ENCODE assay signal across 12 cellular contexts in genomic region chr6:8556370-8557018, GRCh38.
DNase-seq lines count a peak whose midpoint lies in the region; TF ChIP-seq lines count a peak whose summit lies in the region.
"Had no signal": no experiment of that assay in that cellular context is flagged by ENCODE, and none has a peak within 500 bp of the region (broad histone marks: within the 10 kb centered on the region; RNA-seq: fewer than 3 reads in every experiment).

No MANE protein-coding gene starts in this region.

- no peaks in the 10 kb centered on the region; the same call in 1 of the 2 replicates for H3K9me2 ChIP-seq in PC-9 (ENCODE audit: insufficient read depth)

- CTCF ChIA-PET in PC-9 (lab: Charles Lee) = no interaction called here

- H3K9me3 Mint-ChIP-seq in immature natural killer cell = peaks cover 5 to 34% (median 11%) of the 10 kb centered on the region in 6 donors
- H3K9me3 Mint-ChIP-seq: stimulated activated naive CD8-positive, alpha-beta T cell treated with anti-CD3 and anti-CD28 coated beads, Interleukin-15, Interleukin-2, amounts not matched to agents 100 ng/mL and 50 ng/mL, for 24 hours had no signal

- H3K27me3 ChIP-seq in PC-9 (ENCODE audit: insufficient read depth, low read depth) (no peaks in the 10 kb centered on the region), suprapubic skin (no peaks in the 10 kb centered on the region)

- BruUV-seq in PC-9 (replicated peaks; lab: Mats Ljungman, UMichigan) = no TSS peak

- H2AFZ ChIP-seq in PC-9 = no peak overlapping the region

- H3K9me3 ChIP-seq in PC-9 (ENCODE audit: insufficient read depth, low read depth) = no peaks in the 10 kb centered on the region
- H3K9me3 ChIP-seq in suprapubic skin = no peaks in the 10 kb centered on the region

- TF ChIP-seq EP300 in suprapubic skin (IDR thresholded peaks at IDR 0.05) = no peak

- POLR2A ChIA-PET in PC-9 (lab: Charles Lee; ENCODE audit: unreplicated experiment) = no interaction called here

- no peaks in the 10 kb centered on the region for H3F3A ChIP-seq in PC-9 (ENCODE audit: insufficient read depth, low read depth)

- TF ChIP-seq POLR2A in suprapubic skin (IDR thresholded peaks at IDR 0.05) = no peak

- peak; percentile 46 for DNase-seq in A172 (ENCODE audit: low spot score)
- DNase-seq in HPDE6-E6E7 (ENCODE audit: extremely low spot score) = peak; percentile 58
- peak in 1 of 2 experiments; percentile 65 for DNase-seq in PC-9
- peak; percentile 78 for DNase-seq in fibroblast of mammary gland (ENCODE audit: low read depth)
- DNase-seq in suprapubic skin (ENCODE audit: low spot score in 2 of 2) = no peak
- DNase-seq in immature natural killer cell = no peak
- no peak for DNase-seq in NCI-H2081 treated with DMSO at 0.1 percent for 48 hours (lab: John Stamatoyannopoulos, UW)
- DNase-seq in HUDEP-2 (lab: John Stamatoyannopoulos, UW; ENCODE audit: unreplicated experiment in 76 of 76) = no peak
- DNase-seq: activated naive CD4-positive, alpha-beta T cell; stimulated activated CD4-positive, alpha-beta T cell treated with anti-CD3 and anti-CD28 coated beads, Interleukin-12 subunit alpha, Interleukin-12 subunit beta, amount 100 ng/mL, for 4 hours had no signal

- H3K4me1 ChIP-seq in PC-9 (replicated peaks; ENCODE audit: insufficient read depth) (peaks cover 20% of the 10 kb centered on the region), suprapubic skin (no peaks in the 10 kb centered on the region)

- H3K27ac ChIP-seq in PC-9 (peak overlapping the region; percentile 88), suprapubic skin (no peak overlapping the region)
- H3K27ac ChIP-seq: VCaP had no signal

- no peak overlapping the region for H3K4me3 Mint-ChIP-seq in immature natural killer cell
- H3K4me3 Mint-ChIP-seq: stimulated activated naive CD8-positive, alpha-beta T cell treated with anti-CD3 and anti-CD28 coated beads, Interleukin-15, Interleukin-2, amounts not matched to agents 100 ng/mL and 50 ng/mL, for 24 hours had no signal

- H3K79me2 ChIP-seq in PC-9 (ENCODE audit: low read depth) = no peaks in the 10 kb centered on the region

- H3K27me3 Mint-ChIP-seq in immature natural killer cell (ENCODE audit: low read depth in 3 of 3) = peaks cover 0 to 2% (median 0%) of the 10 kb centered on the region in 3 donors
- H3K27me3 Mint-ChIP-seq: stimulated activated naive CD8-positive, alpha-beta T cell treated with anti-CD3 and anti-CD28 coated beads, Interleukin-15, Interleukin-2, amounts not matched to agents 100 ng/mL and 50 ng/mL, for 24 hours had no signal

- H4K20me1 ChIP-seq in PC-9 (ENCODE audit: insufficient read depth) = no peaks in the 10 kb centered on the region

- no peaks in the 10 kb centered on the region for H3K4me1 Mint-ChIP-seq in immature natural killer cell

- H3K36me3 ChIP-seq in PC-9 (ENCODE audit: low read depth) (no peaks in the 10 kb centered on the region), suprapubic skin (no peaks in the 10 kb centered on the region)

- WGBS in suprapubic skin = 71% methylated on average over 1 of the region's 1 CpG

- H3K4me3 ChIP-seq in PC-9 (no peak overlapping the region; the same call in 1 of the 2 replicates), fibroblast of mammary gland (ENCODE audit: control insufficient read depth, low read depth, low read length) (no peak overlapping the region), suprapubic skin (no peak overlapping the region)

- TF ChIP-seq CTCF in PC-9 (conservative IDR thresholded peaks at IDR 0.05) (no peak), fibroblast of mammary gland (conservative IDR thresholded peaks at IDR 0.05; ENCODE audit: control insufficient read depth, insufficient read depth, low read depth, low read length) (no peak), suprapubic skin (IDR thresholded peaks at IDR 0.05) (no peak)

- H3K4me2 ChIP-seq in PC-9 = peak overlapping the region; percentile 67

- H3K36me3 Mint-ChIP-seq in immature natural killer cell = no peaks in the 10 kb centered on the region

- no peak overlapping the region for H3K27ac Mint-ChIP-seq in immature natural killer cell
- H3K27ac Mint-ChIP-seq: stimulated activated naive CD8-positive, alpha-beta T cell treated with anti-CD3 and anti-CD28 coated beads, Interleukin-15, Interleukin-2, amounts not matched to agents 100 ng/mL and 50 ng/mL, for 24 hours had no signal

- intact Hi-C loops in PC-9 (cut with micrococcal nuclease; ENCODE audit: unreplicated experiment) = no loop called here

Comparison
In these comparisons a context has a peak if more than half of its experiments do, and no peak if none do; other contexts are left out.
1. DNase-seq: peak in A172 (single experiment), HPDE6-E6E7 (single experiment) and fibroblast of mammary gland (single experiment); none in suprapubic skin (0 of 2), immature natural killer cell (0 of 3), NCI-H2081 treated with DMSO at 0.1 percent for 48 hours (single experiment) and HUDEP-2 (0 of 76).